29 cellular contexts compared by ENCODE assay signal in genomic region chr18:28113271-28114023, GRCh38.
A peak's percentile ranks its signal among the peaks of the same experiment; 100 is the strongest.
DNase-seq lines count a peak whose midpoint lies in the region; ATAC-seq and TF ChIP-seq lines count a peak whose summit lies in the region.
"Had no signal": no experiment of that assay in that cellular context is flagged by ENCODE, and none has a peak within 500 bp of the region (broad histone marks: within the 10 kb centered on the region; RNA-seq: fewer than 3 reads in every experiment).

No MANE protein-coding gene starts in this region.

- no peak overlapping the region for H3K4me3 Mint-ChIP-seq in endothelial cell (ENCODE audit: unreplicated experiment)
- H3K4me3 Mint-ChIP-seq: activated CD4-positive, alpha-beta T cell treated with anti-CD3 and anti-CD28 coated beads, Interleukin-2, amount 10 ng/mL, durations not matched to agents 24 days and 14 days; activated naive CD4-positive, alpha-beta T cell treated with anti-CD3 and anti-CD28 coated beads for 36 hours; immature natural killer cell; T-helper 2 cell treated with Interferon-gamma antibody and Interleukin-4, amounts not matched to agents 5 μg/mL and 100 μg/mL, for 36 hours had no signal

- 50 to 59% (median 54%) methylated on average over 3 of the region's 3 CpGs for WGBS in heart left ventricle, 4 donors
- WGBS in mesodermal cell (ENCODE audit: insufficient coverage in 2 of 2), 2 experiments, result no CpG with 5 or more reads among the region's 3 CpGs

- H3K9me3 ChIP-seq in heart left ventricle, result no peaks in the 10 kb centered on the region
- H3K9me3 ChIP-seq in right atrium auricular region, result no peaks in the 10 kb centered on the region
- H3K9me3 ChIP-seq in mesodermal cell (ENCODE audit: control insufficient read depth, low read length), result no peaks in the 10 kb centered on the region
- H3K9me3 ChIP-seq in vagina, result no peaks in the 10 kb centered on the region
- H3K9me3 ChIP-seq: prostate gland had no signal

- no peak for DNase-seq in heart left ventricle
- no peak for DNase-seq in right atrium auricular region (ENCODE audit: low spot score)
- no peak for DNase-seq in brain microvascular endothelial cell
- DNase-seq in NCI-H1436 (lab: John Stamatoyannopoulos, UW), result no peak
- DNase-seq in endothelial cell (ENCODE audit: low spot score), result no peak
- DNase-seq in mucosa of gallbladder (ENCODE audit: low spot score), result no peak
- DNase-seq in vagina (ENCODE audit: extremely low spot score in 2 of 2), result no peak
- DNase-seq: activated CD4-positive, alpha-beta T cell treated with anti-CD3 and anti-CD28 coated beads, Interleukin-2, amount 10 ng/mL, durations not matched to agents 24 days and 14 days; activated naive CD4-positive, alpha-beta T cell treated with anti-CD3 and anti-CD28 coated beads for 36 hours; activated T-cell treated with anti-CD3 and anti-CD28 coated beads, Interleukin-2, amount 50 U/mL, for 48 hours; central memory CD4-positive, alpha-beta T cell; DMS79 treated with DMSO at 0.1 percent for 48 hours; hippocampal formation; immature natural killer cell; Kasumi-1; midbrain; NCI-H1930; NCI-H345; NCI-H748 treated with DMSO at 0.1 percent for 48 hours; stimulated activated CD4-positive, alpha-beta T cell treated with anti-CD3 and anti-CD28 coated beads, Interleukin-1b, Interleukin-23, amount 100 ng/mL, for 48 hours; trophoblast cell had no signal

- H3K27ac Mint-ChIP-seq in endothelial cell (ENCODE audit: unreplicated experiment), result no peak overlapping the region
- H3K27ac Mint-ChIP-seq: activated CD4-positive, alpha-beta T cell treated with anti-CD3 and anti-CD28 coated beads, Interleukin-2, amount 10 ng/mL, durations not matched to agents 24 days and 14 days; activated naive CD4-positive, alpha-beta T cell treated with anti-CD3 and anti-CD28 coated beads for 36 hours; immature natural killer cell; T-helper 2 cell treated with Interferon-gamma antibody and Interleukin-4, amounts not matched to agents 5 μg/mL and 100 μg/mL, for 36 hours had no signal

- TF ChIP-seq CTCF in heart left ventricle (IDR thresholded peaks at IDR 0.05) (no peak), right atrium auricular region (IDR thresholded peaks at IDR 0.05) (no peak), brain microvascular endothelial cell (IDR thresholded peaks at IDR 0.05; ENCODE audit: low read depth, low read length, missing control alignments) (no peak), endothelial cell (IDR thresholded peaks at IDR 0.05; ENCODE audit: unreplicated experiment) (no peak), vagina (IDR thresholded peaks at IDR 0.05) (no peak)

- no peaks in the 10 kb centered on the region for H3K27me3 Mint-ChIP-seq in endothelial cell (ENCODE audit: unreplicated experiment)
- H3K27me3 Mint-ChIP-seq: activated CD4-positive, alpha-beta T cell treated with anti-CD3 and anti-CD28 coated beads, Interleukin-2, amount 10 ng/mL, durations not matched to agents 24 days and 14 days had no signal

- peaks cover 0 to 66% (median 21%) of the 10 kb centered on the region in 12 donors for H3K4me1 ChIP-seq in heart left ventricle
- H3K4me1 ChIP-seq in right atrium auricular region, result peaks cover 0 to 39% of the 10 kb centered on the region in 2 donors
- H3K4me1 ChIP-seq in mesodermal cell (ENCODE audit: control insufficient read depth, insufficient read depth, low read length, poor library complexity, severe bottlenecking), result peaks cover 92% of the 10 kb centered on the region
- no peaks in the 10 kb centered on the region for H3K4me1 ChIP-seq in vagina
- H3K4me1 ChIP-seq: prostate gland had no signal

- no peaks in the 10 kb centered on the region for H3K9me3 Mint-ChIP-seq in endothelial cell (ENCODE audit: unreplicated experiment)
- H3K9me3 Mint-ChIP-seq: activated CD4-positive, alpha-beta T cell treated with anti-CD3 and anti-CD28 coated beads, Interleukin-2, amount 10 ng/mL, durations not matched to agents 24 days and 14 days; activated naive CD4-positive, alpha-beta T cell treated with anti-CD3 and anti-CD28 coated beads for 36 hours had no signal

- H3K4me3 ChIP-seq in heart left ventricle (no peak overlapping the region), right atrium auricular region (no peak overlapping the region), brain microvascular endothelial cell (ENCODE audit: low read depth, low read length) (no peak overlapping the region), mesodermal cell (ENCODE audit: extremely low read depth, insufficient read depth, low read length, poor library complexity, severe bottlenecking) (no peak overlapping the region), vagina (no peak overlapping the region)
- H3K4me3 ChIP-seq: GM12878, prostate gland, skin epidermis had no signal

- ATAC-seq in heart left ventricle, result no peak
- ATAC-seq: foreskin keratinocyte, GM12878, left lobe of liver had no signal

- H3K27ac ChIP-seq in heart left ventricle (peak overlapping the region; percentile 60 to 97 (median 84)), right atrium auricular region (peak overlapping the region in 1 of 2 donors; percentile 87), brain microvascular endothelial cell (peak overlapping the region; percentile 96), mesodermal cell (ENCODE audit: low read depth, low read length, severe bottlenecking) (peak overlapping the region; percentile 95), vagina (no peak overlapping the region)
- H3K27ac ChIP-seq: foreskin keratinocyte, prostate gland, RWPE1, skin epidermis had no signal

- no peaks in the 10 kb centered on the region for H3K36me3 Mint-ChIP-seq in endothelial cell (ENCODE audit: low read depth, unreplicated experiment)
- H3K36me3 Mint-ChIP-seq: immature natural killer cell had no signal

- H3K27me3 ChIP-seq in heart left ventricle (no peaks in the 10 kb centered on the region), right atrium auricular region (no peaks in the 10 kb centered on the region), brain microvascular endothelial cell (replicated peaks) (no peaks in the 10 kb centered on the region), vagina (no peaks in the 10 kb centered on the region)
- H3K27me3 ChIP-seq: foreskin keratinocyte had no signal

- intact Hi-C loops in heart left ventricle (cut with DNase I) (loop anchor here in 5 of 10 donors (2.0 to 10.0 kb wide), 5 partner anchors 51 to 64 kb away; partner anchors contain the start of gene CDH2 (in 3 of the 5)), vagina (cut with DNase I) (no loop called here)

- in situ Hi-C loops in brain microvascular endothelial cell (cut with HindIII; ENCODE audit: low pct_ligation_motif_present, low sequenced_read_pairs), result no loop called here

- H3K36me3 ChIP-seq in heart left ventricle (no peaks in the 10 kb centered on the region), right atrium auricular region (no peaks in the 10 kb centered on the region), brain microvascular endothelial cell (replicated peaks) (no peaks in the 10 kb centered on the region), mesodermal cell (ENCODE audit: control insufficient read depth, insufficient read depth, low read length) (no peaks in the 10 kb centered on the region), vagina (no peaks in the 10 kb centered on the region)
- H3K36me3 ChIP-seq: prostate gland had no signal

- TF ChIP-seq POLR2A in heart left ventricle (IDR thresholded peaks at IDR 0.05) (no peak), vagina (IDR thresholded peaks at IDR 0.05) (no peak)

- peaks cover 3% of the 10 kb centered on the region for H3K4me1 Mint-ChIP-seq in endothelial cell (ENCODE audit: unreplicated experiment)
- H3K4me1 Mint-ChIP-seq: activated CD4-positive, alpha-beta T cell treated with anti-CD3 and anti-CD28 coated beads, Interleukin-2, amount 10 ng/mL, durations not matched to agents 24 days and 14 days; immature natural killer cell had no signal
